ENCODE assay signal across 1 cellular context in the genomic region with DNA sequence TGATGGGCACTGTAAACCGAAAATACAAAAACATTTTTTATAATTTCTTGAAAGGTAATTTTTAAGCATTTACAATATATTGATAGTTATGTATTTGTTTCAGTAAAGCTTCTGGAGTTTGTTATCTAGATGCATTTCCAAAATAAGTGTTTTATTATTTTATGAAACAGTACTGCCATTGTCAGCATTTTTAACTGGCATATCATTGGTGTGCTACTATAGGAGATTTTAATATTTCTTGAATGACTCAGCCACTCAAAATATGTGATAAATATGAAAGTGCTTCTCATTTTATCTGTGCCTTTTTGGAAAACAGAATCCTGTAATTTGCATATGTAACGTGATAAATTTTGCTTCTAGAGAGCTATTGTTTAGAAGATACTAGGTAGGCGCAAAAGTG.
TF ChIP-seq lines count a peak whose summit lies in the region.

No MANE protein-coding gene starts in this region.

TF ChIP-seq in SK-N-SH treated with all-trans-retinoic acid at 6 μM for 48 hours, 23 proteins besides CTCF, POLR2A, EP300 and RAD21 (continued from another document):
- TF ChIP-seq, protein P1, sequence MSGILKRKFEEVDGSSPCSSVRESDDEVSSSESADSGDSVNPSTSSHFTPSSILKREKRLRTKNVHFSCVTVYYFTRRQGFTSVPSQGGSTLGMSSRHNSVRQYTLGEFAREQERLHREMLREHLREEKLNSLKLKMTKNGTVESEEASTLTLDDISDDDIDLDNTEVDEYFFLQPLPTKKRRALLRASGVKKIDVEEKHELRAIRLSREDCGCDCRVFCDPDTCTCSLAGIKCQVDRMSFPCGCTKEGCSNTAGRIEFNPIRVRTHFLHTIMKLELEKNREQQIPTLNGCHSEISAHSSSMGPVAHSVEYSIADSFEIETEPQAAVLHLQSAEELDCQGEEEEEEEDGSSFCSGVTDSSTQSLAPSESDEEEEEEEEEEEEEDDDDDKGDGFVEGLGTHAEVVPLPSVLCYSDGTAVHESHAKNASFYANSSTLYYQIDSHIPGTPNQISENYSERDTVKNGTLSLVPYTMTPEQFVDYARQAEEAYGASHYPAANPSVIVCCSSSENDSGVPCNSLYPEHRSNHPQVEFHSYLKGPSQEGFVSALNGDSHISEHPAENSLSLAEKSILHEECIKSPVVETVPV (CRISPR knock-in tag; IDR thresholded peaks at IDR 0.05) = no peak
- TF ChIP-seq ESRRG (CRISPR knock-in tag; IDR thresholded peaks at IDR 0.05) (no peak), PPARA (CRISPR knock-in tag; IDR thresholded peaks at IDR 0.05; ENCODE audit: borderline replicate concordance) (no peak), ZNF565 (CRISPR knock-in tag; conservative IDR thresholded peaks at IDR 0.05; ENCODE audit: low read depth) (no peak), CSDC2 (CRISPR knock-in tag; IDR thresholded peaks at IDR 0.05) (no peak)
